13 cellular contexts compared by ENCODE assay signal in the genomic region with DNA sequence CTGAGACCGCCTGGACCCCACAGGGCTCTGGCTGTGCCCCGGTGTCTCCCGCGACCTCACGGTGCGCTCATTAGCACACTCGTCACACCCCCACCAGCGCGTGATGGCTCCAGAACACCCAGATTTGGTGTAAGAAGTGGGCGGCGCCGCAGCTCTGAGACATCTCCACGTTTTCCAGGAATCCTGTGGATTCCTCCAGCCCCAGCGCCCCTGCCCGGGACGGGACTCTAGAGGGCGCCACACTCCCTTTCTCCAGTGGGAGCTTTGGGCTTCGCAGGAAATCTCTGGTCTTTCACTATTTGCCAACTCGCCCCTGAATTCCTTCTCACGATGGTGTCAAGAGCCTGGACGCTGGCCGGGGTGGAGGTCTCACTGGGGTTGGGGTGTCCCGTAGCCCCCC. TPM values are rescaled to one million over a fixed set of nuclear protein-coding genes. Genes with fewer than 3 reads are reported as not detected.
DNase-seq lines count a peak whose midpoint lies in the region; ATAC-seq, FAIRE-seq and TF ChIP-seq lines count a peak whose summit lies in the region.
"Not testable (repeated sequence)": the region's sequence is repeated elsewhere in the genome, so short reads cannot be mapped to it uniquely, and the experiment has no call there.
"Had no signal": no experiment of that assay in that cellular context is flagged by ENCODE, and none has a peak within 500 bp of the region (broad histone marks: within the 10 kb centered on the region; RNA-seq: fewer than 3 reads in every experiment).

No MANE protein-coding gene starts in this region.

- POLR2A ChIA-PET in A549 (lab: Yijun Ruan, JAX); WTC11 (lab: Charles Lee): not testable (repeated sequence)

- not testable (repeated sequence) for DNase-seq in A549 (ENCODE audit: low read depth in 1 of 2, low spot score in 1 of 2); HTR-8/SVneo (ENCODE audit: insufficient read length, low spot score); WTC11 (ENCODE audit: low spot score); bronchial epithelial cell (ENCODE audit: low read depth); Right ventricle myocardium superior; left lung; natural killer cell; upper lobe of right lung

- H3K9me3 Mint-ChIP-seq in WTC11, natural killer cell: not testable (repeated sequence)

- no CpG with 5 or more reads among the region's 23 CpGs for WGBS in A549 (ENCODE audit: missing lambda C conversion rate)

- not testable (repeated sequence) for TF ChIP-seq POLR2A in A549 (IDR thresholded peaks at IDR 0.05; ENCODE audit: low read length)

- not testable (repeated sequence) for H3K27ac ChIP-seq in A549, left lung, upper lobe of right lung

- TF ChIP-seq CTCF in A549 (IDR thresholded peaks at IDR 0.05); WTC11 (IDR thresholded peaks at IDR 0.05); bronchial epithelial cell (IDR thresholded peaks at IDR 0.05; ENCODE audit: insufficient read depth, low read length, severe bottlenecking); left lung (IDR thresholded peaks at IDR 0.05); natural killer cell (IDR thresholded peaks at IDR 0.05); upper lobe of right lung (IDR thresholded peaks at IDR 0.05): not testable (repeated sequence)

- H3K4me1 Mint-ChIP-seq in WTC11, natural killer cell: not testable (repeated sequence)

- H3K36me3 ChIP-seq in bronchial epithelial cell (ENCODE audit: control insufficient read depth, insufficient read depth, low read length); left lung; upper lobe of right lung: not testable (repeated sequence)

- H3K27me3 Mint-ChIP-seq in WTC11 (ENCODE audit: low read depth) (peaks cover 34% of the 10 kb centered on the region), natural killer cell (ENCODE audit: low read depth in 2 of 2) (peaks cover 6 to 15% of the 10 kb centered on the region in 2 donors)

- H3K27ac Mint-ChIP-seq in WTC11, natural killer cell: not testable (repeated sequence)

- H3K4me1 ChIP-seq in A549, left lung, upper lobe of right lung: not testable (repeated sequence)

- intact Hi-C loops in Right ventricle myocardium superior (cut with DNase I); left lung (cut with DNase I); natural killer cell (cut with micrococcal nuclease); upper lobe of right lung (cut with DNase I): not testable (repeated sequence)

- not testable (repeated sequence) for H3K9me3 ChIP-seq in A549, left lung, upper lobe of right lung

- not testable (repeated sequence) for H3K4me3 Mint-ChIP-seq in WTC11, natural killer cell

- TF ChIP-seq EP300 in A549 (IDR thresholded peaks at IDR 0.05) = not testable (repeated sequence)

- H3K4me2 ChIP-seq in A549 = not testable (repeated sequence)

- H3K27me3 ChIP-seq in bronchial epithelial cell (ENCODE audit: control insufficient read depth, insufficient read depth, low read length) = not testable (repeated sequence)
- H3K27me3 ChIP-seq in left lung = peaks cover 20 to 43% of the 10 kb centered on the region in 2 donors
- H3K27me3 ChIP-seq in upper lobe of right lung = peaks cover 27% of the 10 kb centered on the region

- not testable (repeated sequence) for H3K36me3 Mint-ChIP-seq in WTC11, natural killer cell

- ATAC-seq in A549 (peak; percentile 54 to 83; a peak in 4 of 6 replicates), WTC11 (peak; percentile 49), Right ventricle myocardium superior (ENCODE audit: poor library complexity) (peak; percentile 54), left lung (peak; percentile 66), natural killer cell (peak in 2 of 3 donors; percentile 26 to 36), upper lobe of right lung (peak; percentile 65)

- not testable (repeated sequence) for H3K4me3 ChIP-seq in A549; bronchial epithelial cell (ENCODE audit: low read depth, low read length); left lung; upper lobe of right lung

- TF ChIP-seq RAD21 in A549 (conservative IDR thresholded peaks at IDR 0.05 in 1 of 2, IDR thresholded peaks at IDR 0.05 in 1 of 2) = not testable (repeated sequence)

- CTCF ChIA-PET in A549 (lab: Yijun Ruan, JAX) = not testable (repeated sequence)
- CTCF ChIA-PET in WTC11 (lab: Charles Lee) = interaction anchor here (1.2 kb wide), 2 partner anchors 34 to 178 kb away, joined by 3 read pairs; no protein-coding TSS in a partner anchor

- not testable (repeated sequence) for FAIRE-seq in A549 (lab: Jason Lieb, UNC)
- FAIRE-seq in HTR-8/SVneo (lab: Jason Lieb, UNC) (peak; percentile 92), bronchial epithelial cell (lab: Jason Lieb, UNC) (peak; percentile 43)

RNA-seq across cellular contexts. Expression of a gene that starts 7.3 kb away (rescaled TPM):
- not detected in 2 replicates for polyA plus RNA-seq in A549 (2011; rRNA removed)
- not detected in 2 replicates for polyA plus RNA-seq in A549 (2012; cell fraction: cytosol; rRNA removed)
- polyA plus RNA-seq in A549 (2012; cell fraction: nucleus; rRNA removed) = not detected in 2 replicates
- not detected in 3 replicates for polyA plus RNA-seq in A549 (2017; fragmentation: RNase III; extraction: RNeasy Plus Mini Kit Qiagen cat#74134 plus additional on column Dnase treatment)
- not detected in 2 replicates for polyA minus RNA-seq in A549 (2011; rRNA and poly(A)+ RNA removed)
- total RNA-seq in WTC11 (2021) = not detected in 3 replicates
- not detected in 2 replicates for total RNA-seq in bronchial epithelial cell
- not detected for total RNA-seq in Right ventricle myocardium superior
- total RNA-seq in left lung = not detected
- not detected for total RNA-seq in natural killer cell
- total RNA-seq in upper lobe of right lung = not detected
- total RNA-seq: CD8-positive, alpha-beta memory T cell; H7; HT-29; SJCRH30 had no signal
- polyA plus RNA-seq: CD14-positive monocyte; CD8-positive, alpha-beta memory T cell had no signal

RNA-seq across cellular contexts. Expression of a gene that starts 16.3 kb away (rescaled TPM):
- not detected in 2 replicates for polyA plus RNA-seq in A549 (2011; rRNA removed)
- not detected in 2 replicates for polyA plus RNA-seq in A549 (2012; cell fraction: cytosol; rRNA removed)
- polyA plus RNA-seq in A549 (2012; cell fraction: nucleus; rRNA removed) = not detected in 2 replicates
- polyA plus RNA-seq in A549 (2017; fragmentation: RNase III; extraction: RNeasy Plus Mini Kit Qiagen cat#74134 plus additional on column Dnase treatment) = not detected in 3 replicates
- polyA minus RNA-seq in A549 (2011; rRNA and poly(A)+ RNA removed) = not detected in 2 replicates
- not detected in 3 replicates for total RNA-seq in WTC11 (2021)
- not detected in 2 replicates for total RNA-seq in bronchial epithelial cell
- not detected for total RNA-seq in Right ventricle myocardium superior
- total RNA-seq in left lung = not detected
- total RNA-seq in natural killer cell = not detected
- total RNA-seq in upper lobe of right lung = not detected
- total RNA-seq: CD8-positive, alpha-beta memory T cell; H7; HT-29; SJCRH30 had no signal
- polyA plus RNA-seq: CD14-positive monocyte; CD8-positive, alpha-beta memory T cell had no signal

RNA-seq across cellular contexts. Expression of a gene that starts 50.1 kb away (rescaled TPM):
- polyA plus RNA-seq in A549 (2011; rRNA removed) (0.65 and 1.3 TPM in 2 replicates), A549 (2017; fragmentation: RNase III; extraction: RNeasy Plus Mini Kit Qiagen cat#74134 plus additional on column Dnase treatment) (0.79 to 1.0 TPM (median 0.90 TPM) in 3 replicates)
- 1.2 and 1.6 TPM in 2 replicates for polyA plus RNA-seq in A549 (2012; cell fraction: cytosol; rRNA removed)
- 9.5 and 11.4 TPM in 2 replicates for polyA plus RNA-seq in A549 (2012; cell fraction: nucleus; rRNA removed)
- polyA minus RNA-seq in A549 (2011; rRNA and poly(A)+ RNA removed) = 0.70 and 1.1 TPM in 2 replicates
- total RNA-seq in WTC11 (2021) (0.22 to 0.60 TPM (median 0.46 TPM) in 3 replicates), bronchial epithelial cell (0.26 and 0.38 TPM in 2 replicates), Right ventricle myocardium superior (2.0 TPM), left lung (1 to 10 TPM; 1.1 to 6.0 TPM), natural killer cell (10 to 100 TPM; 10.6 to 19.7 (median 15.7) TPM), upper lobe of right lung (3.4 TPM)
- total RNA-seq: H7 had no signal
